Comparison of ENCODE assay signal across 14 cellular contexts in genomic region chr5:164277720-164278119, GRCh38.
DNase-seq lines count a peak whose midpoint lies in the region; ATAC-seq, FAIRE-seq and TF ChIP-seq lines count a peak whose summit lies in the region.
"Had no signal": no experiment of that assay in that cellular context is flagged by ENCODE, and none has a peak within 500 bp of the region (broad histone marks: within the 10 kb centered on the region; RNA-seq: fewer than 3 reads in every experiment).

No MANE protein-coding gene starts in this region.

- H3K9ac ChIP-seq in GM12878 (ENCODE audit: control insufficient read depth, insufficient read depth, low read length) = no peak overlapping the region

- in situ Hi-C loops in GM12878 (cut with MboI) = no loop called here

- WGBS in GM12878 (ENCODE audit: insufficient coverage, insufficient replicate concordance, low lambda C conversion rate, missing lambda C conversion rate) = 0% methylated on average over 2 of the region's 2 CpGs

- H3K27ac ChIP-seq in GM12878 (ENCODE audit: control insufficient read depth, insufficient read depth) = no peak overlapping the region
- H3K27ac ChIP-seq: cardiac muscle cell, vagina had no signal

- CTCF ChIA-PET in GM12878 (lab: Yijun Ruan, JAX) = interaction anchor here (1.0 to 2.8 kb wide), 5 partner anchors 12 to 227 kb away, joined by 3 to 10 read pairs (median 6); no protein-coding TSS in a partner anchor

- no peaks in the 10 kb centered on the region for H3K36me3 ChIP-seq in GM12878 (ENCODE audit: control insufficient read depth in 2 of 2, insufficient read depth in 2 of 2, low read length in 1 of 2)
- H3K36me3 ChIP-seq: cardiac muscle cell, vagina had no signal

- H3K27ac Mint-ChIP-seq in activated T-helper 17 cell treated with anti-CD3 and anti-CD28 coated beads, Interleukin-2, amount 50 U/mL, for 72 hours = no peak overlapping the region
- H3K27ac Mint-ChIP-seq: T-helper 1 cell treated with Interleukin-12 subunit alpha and Interleukin-12 subunit beta and Interleukin-4 antibody, amounts not matched to agents 30 μg/mL and 1 μg/mL, for 36 hours had no signal

- ATAC-seq in GM21723 (IDR thresholded peaks at IDR 0.05; ENCODE audit: unreplicated experiment) = peak; percentile 71
- ATAC-seq in GM12878 = peak; percentile 71
- no peak for ATAC-seq in HG02981 (IDR thresholded peaks at IDR 0.05; ENCODE audit: unreplicated experiment)
- ATAC-seq in activated T-helper 17 cell treated with anti-CD3 and anti-CD28 coated beads, Interleukin-2, amount 50 U/mL, for 72 hours (replicated peaks) = no peak
- ATAC-seq: HepG2 had no signal

- H3K36me3 Mint-ChIP-seq in activated T-helper 17 cell treated with anti-CD3 and anti-CD28 coated beads, Interleukin-2, amount 50 U/mL, for 72 hours (ENCODE audit: low read depth) = no peaks in the 10 kb centered on the region

- no peaks in the 10 kb centered on the region for H3K9me3 ChIP-seq in GM12878 (replicated peaks; ENCODE audit: control insufficient read depth, insufficient read depth, low read length)
- H3K9me3 ChIP-seq: vagina had no signal

- no peaks in the 10 kb centered on the region for H3K4me1 Mint-ChIP-seq in activated T-helper 17 cell treated with anti-CD3 and anti-CD28 coated beads, Interleukin-2, amount 50 U/mL, for 72 hours

- peak; percentile 8 for DNase-seq in GM12865 (ENCODE audit: low read depth)
- DNase-seq in HT1080 (ENCODE audit: low read depth) = peak; percentile 35
- no peak for DNase-seq in GM12878 (ENCODE audit: low read depth, low spot score)
- DNase-seq in NCI-H774 (lab: John Stamatoyannopoulos, UW) = no peak
- DNase-seq in activated T-cell treated with anti-CD3 and anti-CD28 coated beads, Interleukin-2, amount 50 U/mL, for 48 hours = no peak
- DNase-seq: activated CD4-positive, alpha-beta T cell treated with anti-CD3 and anti-CD28 coated beads, Interleukin-2, amount 50 U/mL, for 1 hour; NCI-H187 had no signal

- no peak overlapping the region for H3K4me3 Mint-ChIP-seq in activated T-helper 17 cell treated with anti-CD3 and anti-CD28 coated beads, Interleukin-2, amount 50 U/mL, for 72 hours
- H3K4me3 Mint-ChIP-seq: T-helper 1 cell treated with Interleukin-12 subunit alpha and Interleukin-12 subunit beta and Interleukin-4 antibody, amounts not matched to agents 30 μg/mL and 1 μg/mL, for 36 hours had no signal

- H4K20me1 ChIP-seq in GM12878 (ENCODE audit: control insufficient read depth, insufficient read depth) = no peaks in the 10 kb centered on the region

- H3K4me1 ChIP-seq in GM12878 (ENCODE audit: control insufficient read depth, insufficient read depth, low read length) = no peaks in the 10 kb centered on the region
- H3K4me1 ChIP-seq: vagina had no signal

- RAD21 ChIA-PET in GM12878 (lab: Charles Lee; ENCODE audit: unreplicated experiment) = interaction anchor here (0.9 to 2.3 kb wide), 8 partner anchors 12 to 199 kb away, joined by 3 to 9 read pairs (median 4); no protein-coding TSS in a partner anchor

- POLR2A ChIA-PET in GM12878 (lab: Charles Lee) = interaction anchor here (1.2 kb wide), 1 partner anchor 12 kb away, joined by 3 read pairs; no protein-coding TSS in a partner anchor

- no peak for TF ChIP-seq EP300 in GM12878 (IDR thresholded peaks at IDR 0.05; ENCODE audit: borderline replicate concordance in 1 of 2, control insufficient read depth in 1 of 2, low read depth in 2 of 2, low read length in 2 of 2)

- no peak for FAIRE-seq in GM12878 (lab: Jason Lieb, UNC)
- FAIRE-seq: HepG2 had no signal

- no peak overlapping the region for H3K4me2 ChIP-seq in GM12878 (ENCODE audit: control insufficient read depth, insufficient read depth)

- intact Hi-C loops in GM12878 (cut with micrococcal nuclease; ENCODE audit: unreplicated experiment) = no loop called here

- SMC1A ChIA-PET in GM12878 (lab: Charles Lee; ENCODE audit: uncharacterized antibody, unreplicated experiment) = interaction anchor here (0.9 to 5.0 kb wide), 16 partner anchors 12 to 265 kb away, joined by 3 to 49 read pairs (median 4); no protein-coding TSS in a partner anchor

- H3K27me3 Mint-ChIP-seq in activated T-helper 17 cell treated with anti-CD3 and anti-CD28 coated beads, Interleukin-2, amount 50 U/mL, for 72 hours = no peaks in the 10 kb centered on the region

- H3K4me3 ChIP-seq in GM12865 (ENCODE audit: low read depth, low read length) (no peak overlapping the region), GM12878 (no peak overlapping the region)
- H3K4me3 ChIP-seq: cardiac muscle cell, vagina had no signal

- no peaks in the 10 kb centered on the region for H3K27me3 ChIP-seq in GM12878 (replicated peaks in 1 of 2; ENCODE audit: control insufficient read depth in 2 of 2, insufficient read depth in 2 of 2, low read length in 1 of 2)
- H3K27me3 ChIP-seq: cardiac muscle cell, vagina had no signal

- no peaks in the 10 kb centered on the region for H3K79me2 ChIP-seq in GM12878 (ENCODE audit: control insufficient read depth, insufficient read depth, low read length)

- no peaks in the 10 kb centered on the region for H3K9me3 Mint-ChIP-seq in activated T-helper 17 cell treated with anti-CD3 and anti-CD28 coated beads, Interleukin-2, amount 50 U/mL, for 72 hours
- H3K9me3 Mint-ChIP-seq: T-helper 1 cell treated with Interleukin-12 subunit alpha and Interleukin-12 subunit beta and Interleukin-4 antibody, amounts not matched to agents 30 μg/mL and 1 μg/mL, for 36 hours had no signal

- no peak overlapping the region for H2AFZ ChIP-seq in GM12878 (ENCODE audit: control insufficient read depth, low read depth, low read length)

- no peak for TF ChIP-seq RAD21 in GM12878 (IDR thresholded peaks at IDR 0.05; ENCODE audit: insufficient read depth, low read depth, low read length)

- no peak for TF ChIP-seq CTCF in GM12865 (IDR thresholded peaks at IDR 0.05; ENCODE audit: insufficient read depth, low read depth, low read length, missing control alignments)
- TF ChIP-seq CTCF in GM12878 (IDR thresholded peaks at IDR 0.05 in 2 of 3, conservative IDR thresholded peaks at IDR 0.05 in 1 of 3; ENCODE audit: control insufficient read depth in 2 of 3, extremely low read depth in 1 of 3, insufficient read depth in 1 of 3, low read depth in 3 of 3, low read length in 3 of 3) = no peak

- no peak for TF ChIP-seq POLR2A in GM12878 (IDR thresholded peaks at IDR 0.05; ENCODE audit: low read depth, low read length)

- no TSS peak for BruUV-seq in GM12878 (replicated peaks; lab: Mats Ljungman, UMichigan)

TF ChIP-seq in GM12878, 131 proteins besides CTCF, POLR2A, EP300 and RAD21:
- TF ChIP-seq SUPT20H (IDR thresholded peaks at IDR 0.05; ENCODE audit: borderline replicate concordance, control insufficient read depth, low read depth, low read length) = no peak
- TF ChIP-seq ZNF24 (IDR thresholded peaks at IDR 0.05) = peak; percentile 89
TF ChIP-seq in GM12878: peak in this region for 1.

Comparison
In these comparisons a context has a peak if more than half of its experiments do, and no peak if none do; other contexts are left out.
1. DNase-seq: peak in GM12865 (single experiment) and HT1080 (single experiment); none in GM12878 (single experiment), NCI-H774 (single experiment) and activated T-cell treated with anti-CD3 and anti-CD28 coated beads, Interleukin-2, amount 50 U/mL, for 48 hours (0 of 2).
2. ATAC-seq: peak in GM21723 (single experiment) and GM12878 (single experiment); none in HG02981 (single experiment) and activated T-helper 17 cell treated with anti-CD3 and anti-CD28 coated beads, Interleukin-2, amount 50 U/mL, for 72 hours (single experiment).